ENCODE assay signal across 8 cellular contexts in genomic region chr1:2300851-2301606, GRCh38.
DNase-seq lines count a peak whose midpoint lies in the region; ATAC-seq, FAIRE-seq and TF ChIP-seq lines count a peak whose summit lies in the region.

No MANE protein-coding gene starts in this region.

- H3K4me3 ChIP-seq in ascending aorta (peak overlapping the region; percentile 33 to 46), lower lobe of right lung (peak overlapping the region; percentile 46)

- TF ChIP-seq CTCF in ascending aorta (IDR thresholded peaks at IDR 0.05) (no peak), lower lobe of right lung (IDR thresholded peaks at IDR 0.05) (no peak)

- H3K4me1 ChIP-seq in ascending aorta (peaks cover 30 to 38% of the 10 kb centered on the region in 2 donors), lower lobe of right lung (peaks cover 61% of the 10 kb centered on the region)

- H3K27ac ChIP-seq in ascending aorta (peak overlapping the region; percentile 74 to 88), lower lobe of right lung (peak overlapping the region; percentile 93)

- DNase-seq in T1000 (lab: John Stamatoyannopoulos, UW): peak; percentile 61
- peak; percentile 86 to 94 for DNase-seq in ascending aorta (ENCODE audit: low spot score in 2 of 2)
- peak; percentile 92 for DNase-seq in lower lobe of right lung
- DNase-seq in stimulated activated CD8-positive, alpha-beta memory T cell treated with anti-CD3 and anti-CD28 coated beads, Interleukin-4, amount 100 ng/mL, for 24 hours (ENCODE audit: low read depth): peak; percentile 82
- DNase-seq in HT-29 (ENCODE audit: low spot score): no peak
- no peak for DNase-seq in HTR-8/SVneo (ENCODE audit: insufficient read length, low spot score)

- H3K36me3 ChIP-seq in ascending aorta (peaks cover 31 to 32% of the 10 kb centered on the region in 2 donors), lower lobe of right lung (peaks cover 33% of the 10 kb centered on the region)

- no peak for FAIRE-seq in HTR-8/SVneo (lab: Jason Lieb, UNC)

- no peaks in the 10 kb centered on the region for H3K9me3 ChIP-seq in ascending aorta
- no peaks in the 10 kb centered on the region for H3K9me3 ChIP-seq in lower lobe of right lung

- no peaks in the 10 kb centered on the region for H3K27me3 ChIP-seq in ascending aorta
- no peaks in the 10 kb centered on the region for H3K27me3 ChIP-seq in lower lobe of right lung (ENCODE audit: low read depth)

- peak; percentile 50 for ATAC-seq in GM18867 (IDR thresholded peaks at IDR 0.05; ENCODE audit: unreplicated experiment)
- ATAC-seq in HG03064 (IDR thresholded peaks at IDR 0.05; ENCODE audit: low read depth, unreplicated experiment): peak; percentile 44
- peak; percentile 64 to 84 for ATAC-seq in lower lobe of right lung

- intact Hi-C loops in ascending aorta (cut with DNase I) (no loop called here), lower lobe of right lung (cut with DNase I) (no loop called here)

Comparison
In these comparisons a context has a peak if more than half of its experiments do, and no peak if none do; other contexts are left out.
1. DNase-seq: peak in T1000 (single experiment), ascending aorta (2 of 2), lower lobe of right lung (single experiment) and stimulated activated CD8-positive, alpha-beta memory T cell treated with anti-CD3 and anti-CD28 coated beads, Interleukin-4, amount 100 ng/mL, for 24 hours (single experiment); none in HT-29 (single experiment) and HTR-8/SVneo (single experiment).
2. Peak in every context shown above with its lines, with median percentiles within 50 percentile points of each other: ATAC-seq.